ENCODE assay signal across 8 cellular contexts in genomic region chr15:85625856-85626255, GRCh38.
A peak's percentile ranks its signal among the peaks of the same experiment; 100 is the strongest.
DNase-seq lines count a peak whose midpoint lies in the region; ATAC-seq and TF ChIP-seq lines count a peak whose summit lies in the region.

No MANE protein-coding gene starts in this region.

- no peak overlapping the region for H3K4me3 ChIP-seq in Peyer's patch
- H3K4me3 ChIP-seq in subcutaneous abdominal adipose tissue (ENCODE audit: low read depth in 1 of 5, low read length in 5 of 5) = no peak overlapping the region

- H3K27ac ChIP-seq in Peyer's patch = peak overlapping the region; percentile 59 to 79 (median 74)
- peak overlapping the region; percentile 64 for H3K27ac ChIP-seq in subcutaneous abdominal adipose tissue (ENCODE audit: low read depth, low read length)

- TF ChIP-seq POLR2A in Peyer's patch (IDR thresholded peaks at IDR 0.05) = no peak

- H3K27me3 ChIP-seq in Peyer's patch (no peaks in the 10 kb centered on the region), subcutaneous abdominal adipose tissue (ENCODE audit: control insufficient read depth in 5 of 5, insufficient read depth in 4 of 5, low read length in 5 of 5) (no peaks in the 10 kb centered on the region)

- H3K9me3 ChIP-seq in Peyer's patch = no peaks in the 10 kb centered on the region
- H3K9me3 ChIP-seq in subcutaneous abdominal adipose tissue (ENCODE audit: control insufficient read depth in 5 of 5, low read length in 5 of 5) = no peaks in the 10 kb centered on the region

- no peak for TF ChIP-seq CTCF in GM10266 (IDR thresholded peaks at IDR 0.05; ENCODE audit: control insufficient read depth, insufficient read depth, low read depth, missing control alignments)
- TF ChIP-seq CTCF in Peyer's patch (IDR thresholded peaks at IDR 0.05) = no peak

- ATAC-seq in GM21619 (IDR thresholded peaks at IDR 0.05; ENCODE audit: unreplicated experiment) = peak; percentile 73

- H3K4me1 ChIP-seq in Peyer's patch = peaks cover 0 to 31% (median 6%) of the 10 kb centered on the region in 4 donors
- peaks cover 3 to 56% (median 19%) of the 10 kb centered on the region in 5 donors for H3K4me1 ChIP-seq in subcutaneous abdominal adipose tissue (ENCODE audit: control insufficient read depth in 5 of 5, insufficient read depth in 5 of 5, low read length in 5 of 5)

- H3K9ac ChIP-seq in subcutaneous abdominal adipose tissue (ENCODE audit: low read length in 5 of 5) = no peak overlapping the region

- H3K36me3 ChIP-seq in Peyer's patch (no peaks in the 10 kb centered on the region), subcutaneous abdominal adipose tissue (ENCODE audit: control insufficient read depth in 5 of 5, insufficient read depth in 5 of 5, low read length in 5 of 5) (peaks cover 0 to 13% (median 0%) of the 10 kb centered on the region in 5 donors)

- peak; percentile 31 for DNase-seq in GM10266 (ENCODE audit: extremely low spot score)
- DNase-seq in Peyer's patch = no peak
- peak; percentile 85 for DNase-seq in fibroblast of peridontal ligament (ENCODE audit: extremely low read depth)
- no peak for DNase-seq in NCI-H146 (lab: John Stamatoyannopoulos, UW)
- no peak for DNase-seq in HT-29 (ENCODE audit: low spot score)
- no peak for DNase-seq in cerebellar cortex (ENCODE audit: low spot score)

Comparison
In these comparisons a context has a peak if more than half of its experiments do, and no peak if none do; other contexts are left out.
1. DNase-seq: peak in GM10266 (single experiment) and fibroblast of peridontal ligament (single experiment); none in Peyer's patch (0 of 3), NCI-H146 (single experiment), HT-29 (single experiment) and cerebellar cortex (single experiment).